ENCODE assay signal across 1 cellular context in the genomic region with DNA sequence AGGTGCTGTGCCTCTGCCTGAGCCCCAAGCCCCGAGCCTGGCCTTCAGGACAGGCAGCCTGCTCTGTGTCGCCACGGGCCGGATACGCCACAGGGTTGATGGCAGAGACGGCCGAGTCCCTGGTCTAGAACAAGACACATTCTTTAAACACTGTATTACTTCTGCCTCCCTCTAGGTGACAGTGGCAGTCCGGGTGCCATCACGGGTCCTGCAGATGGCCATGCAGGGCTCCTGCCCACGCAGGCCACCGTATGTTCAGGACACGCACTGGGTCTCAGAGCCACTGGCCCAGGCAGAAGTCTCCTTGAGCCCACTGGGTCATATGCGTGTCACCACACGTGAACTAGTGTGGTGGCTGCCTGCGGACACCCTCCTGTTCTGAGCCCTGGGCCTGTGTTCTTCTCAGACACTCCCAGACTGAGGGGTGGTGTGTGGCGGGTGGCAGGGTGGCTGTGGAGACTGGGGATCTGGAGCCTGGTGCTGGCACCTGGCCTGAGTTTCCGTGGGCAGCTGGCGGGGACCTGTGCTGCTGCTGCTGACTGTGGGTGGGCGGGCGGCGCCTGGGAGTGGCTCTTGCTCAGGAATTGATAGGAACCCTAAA.
TF ChIP-seq lines count a peak whose summit lies in the region.

No MANE protein-coding gene starts in this region.

TF ChIP-seq in IMR-90, 13 proteins besides CTCF, POLR2A, EP300 and RAD21 (continued from another document):
- no peak for TF ChIP-seq RCOR1 (IDR thresholded peaks at IDR 0.05; ENCODE audit: insufficient replicate concordance, low read length)
- no peak for TF ChIP-seq BHLHE40 (IDR thresholded peaks at IDR 0.05; ENCODE audit: low read depth, low read length)
- TF ChIP-seq SMC3 (IDR thresholded peaks at IDR 0.05; ENCODE audit: low read depth, low read length): no peak
- TF ChIP-seq MAFK (IDR thresholded peaks at IDR 0.05; ENCODE audit: low read depth, low read length): no peak
TF ChIP-seq in IMR-90: peak in this region for 0.
